Comparison of ENCODE assay signal across 22 cellular contexts in the genomic region with DNA sequence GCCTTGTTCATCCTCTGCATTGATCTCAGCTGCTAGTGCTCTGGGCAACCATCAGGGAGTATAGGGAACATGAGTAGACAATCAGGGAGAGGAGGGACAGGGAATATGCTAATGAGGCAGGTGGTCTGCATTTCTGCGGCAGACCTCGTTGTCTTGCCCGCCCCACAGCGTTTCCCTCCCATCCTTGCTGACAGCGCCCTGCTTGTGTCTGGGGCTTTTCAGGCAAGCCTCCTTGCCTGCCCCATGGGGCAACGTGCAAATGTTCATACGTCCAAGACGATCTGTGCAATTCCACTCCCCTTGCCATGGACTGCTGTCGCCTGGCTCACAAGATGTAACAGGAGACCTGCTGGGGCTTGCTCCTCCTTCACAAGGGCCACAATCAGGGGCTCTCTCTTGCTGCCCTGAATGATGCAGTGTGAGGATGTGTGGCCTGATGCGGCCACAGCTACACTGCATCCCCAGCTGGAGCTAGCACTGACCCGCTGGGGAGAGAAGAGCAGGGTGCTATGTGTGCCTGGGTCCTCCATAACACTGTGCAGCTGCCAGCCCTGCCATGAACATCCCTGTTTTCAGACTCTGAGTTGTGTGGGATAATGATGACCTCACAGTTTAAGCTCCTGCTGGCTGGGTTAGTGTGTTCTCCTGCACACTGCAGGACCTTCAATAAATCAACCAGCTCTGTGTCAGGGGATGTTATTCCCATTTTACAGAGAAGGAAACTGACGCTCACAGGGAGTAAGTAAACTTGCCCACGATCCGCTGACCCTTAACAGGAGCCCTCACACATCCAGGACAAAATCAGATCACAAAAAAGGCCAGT.
"Had no signal": no experiment of that assay in that cellular context is flagged by ENCODE, and none has a peak within 500 bp of the region (broad histone marks: within the 10 kb centered on the region; RNA-seq: fewer than 3 reads in every experiment).

No MANE protein-coding gene starts in this region.

- H3K9me3 Mint-ChIP-seq: activated CD4-positive, alpha-beta T cell treated with anti-CD3 and anti-CD28 coated beads, Interleukin-2, amount 10 ng/mL, durations not matched to agents 24 days and 14 days had no signal

- H3K4me1 Mint-ChIP-seq: mesothelial cell of epicardium; stimulated activated memory B cell treated with anti-CD40 and anti-IgM and Interleukin-4, amounts not matched to agents 10 μg/mL and 1 μg/mL and 100 μg/mL, for 72 hours had no signal

- H3K27me3 ChIP-seq: dorsolateral prefrontal cortex, tibial artery, uterus had no signal

- H3K4me3 ChIP-seq: dorsolateral prefrontal cortex, lower lobe of right lung, psoas muscle, smooth muscle cell, tibial artery, uterus had no signal

- FAIRE-seq: colon had no signal

- H3K9me3 ChIP-seq: lower lobe of right lung, psoas muscle, tibial artery, uterus had no signal

- H3K4me2 ChIP-seq: smooth muscle cell had no signal

- DNase-seq: activated CD4-positive, alpha-beta T cell treated with anti-CD3 and anti-CD28 coated beads, Interleukin-2, amount 10 ng/mL, durations not matched to agents 24 days and 14 days; activated effector memory CD4-positive, alpha-beta T cell treated with anti-CD3 and anti-CD28 coated beads, Interleukin-2, amount 50 U/mL, for 16 hours; activated naive CD4-positive, alpha-beta T cell treated with anti-CD3 and anti-CD28 coated beads, Interleukin-2, amount 50 U/mL, for 16 hours; activated T-cell treated with anti-CD3 and anti-CD28 coated beads, Interleukin-2, amount 50 U/mL, for 72 hours; aorta; brain microvascular endothelial cell; central memory CD4-positive, alpha-beta T cell; dorsolateral prefrontal cortex; foreskin fibroblast; hippocampal formation; lower lobe of right lung; stimulated activated CD4-positive, alpha-beta T cell treated with anti-CD3 and anti-CD28 coated beads, Interleukin-4, amount 100 ng/mL, for 24 hours; T-helper 1 cell; T-helper 9 cell; tibial artery; uterus had no signal

- H3K27ac Mint-ChIP-seq: activated CD4-positive, alpha-beta T cell treated with anti-CD3 and anti-CD28 coated beads, Interleukin-2, amount 10 ng/mL, durations not matched to agents 24 days and 14 days; activated T-cell treated with anti-CD3 and anti-CD28 coated beads, Interleukin-2, amount 50 U/mL, for 72 hours; mesothelial cell of epicardium; stimulated activated memory B cell treated with anti-CD40 and anti-IgM and Interleukin-4, amounts not matched to agents 10 μg/mL and 1 μg/mL and 100 μg/mL, for 72 hours had no signal

- H3K4me3 Mint-ChIP-seq: activated CD4-positive, alpha-beta T cell treated with anti-CD3 and anti-CD28 coated beads, Interleukin-2, amount 10 ng/mL, durations not matched to agents 24 days and 14 days; activated T-cell treated with anti-CD3 and anti-CD28 coated beads, Interleukin-2, amount 50 U/mL, for 72 hours; mesothelial cell of epicardium; stimulated activated memory B cell treated with anti-CD40 and anti-IgM and Interleukin-4, amounts not matched to agents 10 μg/mL and 1 μg/mL and 100 μg/mL, for 72 hours had no signal

- ATAC-seq: activated T-cell treated with anti-CD3 and anti-CD28 coated beads, Interleukin-2, amount 50 U/mL, for 72 hours; lower lobe of right lung; psoas muscle; sciatic nerve; stimulated activated memory B cell treated with anti-CD40 and anti-IgM and Interleukin-4, amounts not matched to agents 10 μg/mL and 1 μg/mL and 100 μg/mL, for 72 hours had no signal

- H3K36me3 ChIP-seq: brain microvascular endothelial cell, lower lobe of right lung, tibial artery, uterus had no signal

- H3K36me3 Mint-ChIP-seq: mesothelial cell of epicardium; stimulated activated memory B cell treated with anti-CD40 and anti-IgM and Interleukin-4, amounts not matched to agents 10 μg/mL and 1 μg/mL and 100 μg/mL, for 72 hours had no signal

- H3K4me1 ChIP-seq: lower lobe of right lung, psoas muscle, tibial artery, uterus had no signal

- H3K27ac ChIP-seq: brain microvascular endothelial cell, lower lobe of right lung, psoas muscle, tibial artery, uterus had no signal
